In genomic region chr20:54084727-54085368, GRCh38 we compare ENCODE assay signal across 2 cellular contexts.
TF ChIP-seq lines count a peak whose summit lies in the region.

No MANE protein-coding gene starts in this region.

TF ChIP-seq in SK-N-SH, 30 proteins besides CTCF, POLR2A, EP300 and RAD21 (continued from another document):
- TF ChIP-seq MEF2A (IDR thresholded peaks at IDR 0.05; ENCODE audit: borderline replicate concordance, low read depth) (0 out of 2 replicates have a peak, but pooled peaks have one; percentile 35), ZBTB33 (IDR thresholded peaks at IDR 0.05; ENCODE audit: borderline replicate concordance, low read depth) (no peak), NRF1 (IDR thresholded peaks at IDR 0.05; ENCODE audit: low read depth, low read length) (no peak), IRF3 (IDR thresholded peaks at IDR 0.05; ENCODE audit: low read depth, low read length) (no peak)

TF ChIP-seq in SK-N-SH treated with all-trans-retinoic acid at 6 μM for 48 hours, 23 proteins besides CTCF, POLR2A, EP300 and RAD21 (continued from another document):
- TF ChIP-seq CSRNP3 (CRISPR knock-in tag; IDR thresholded peaks at IDR 0.05), result no peak
- TF ChIP-seq ARNTL (CRISPR knock-in tag; IDR thresholded peaks at IDR 0.05; ENCODE audit: borderline replicate concordance, low read depth), result no peak
- no peak for TF ChIP-seq ZNF8 (CRISPR knock-in tag; IDR thresholded peaks at IDR 0.05)
- TF ChIP-seq CSDC2 (CRISPR knock-in tag; IDR thresholded peaks at IDR 0.05), result no peak
- TF ChIP-seq TCF4 (CRISPR knock-in tag; IDR thresholded peaks at IDR 0.05; ENCODE audit: borderline replicate concordance), result no peak
- TF ChIP-seq ZFP30 (CRISPR knock-in tag; IDR thresholded peaks at IDR 0.05), result no peak
- no peak for TF ChIP-seq TOX (CRISPR knock-in tag; IDR thresholded peaks at IDR 0.05; ENCODE audit: borderline replicate concordance)
